1 cellular context compared by ENCODE assay signal in the genomic region with DNA sequence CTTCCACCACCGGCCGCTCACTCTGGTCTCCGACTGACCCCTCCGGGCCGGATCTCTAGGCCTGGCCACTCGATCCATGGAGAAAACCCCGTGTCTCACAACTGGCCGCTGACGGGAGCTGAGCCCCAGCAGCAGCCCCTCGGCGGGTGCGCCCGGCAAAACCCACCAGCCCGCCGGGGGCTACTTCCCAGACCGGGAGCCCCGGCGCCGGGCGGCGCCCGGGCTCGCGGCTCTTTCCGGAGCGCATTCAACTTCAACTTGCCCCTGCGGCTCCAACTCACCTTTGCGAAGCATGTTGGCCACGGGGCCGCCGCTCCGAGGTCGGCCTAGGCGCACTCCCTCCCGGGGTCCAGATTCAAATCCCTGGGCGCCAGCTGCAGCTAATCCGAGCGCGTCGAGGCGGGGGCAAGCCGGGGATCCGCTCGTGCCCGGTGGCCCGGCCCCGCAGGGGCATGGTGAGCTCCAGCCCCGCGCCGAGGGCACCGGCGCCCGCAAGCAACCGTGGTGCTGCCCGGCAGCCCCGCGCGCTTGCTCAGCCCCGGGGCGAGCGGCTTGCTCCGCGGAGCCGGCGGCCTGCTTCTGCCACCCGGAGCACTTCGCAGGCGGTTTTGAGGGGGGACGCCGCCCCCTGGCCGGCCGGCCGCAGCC.
TF ChIP-seq lines count a peak whose summit lies in the region.

No MANE protein-coding gene starts in this region.

TF ChIP-seq in SK-N-SH treated with all-trans-retinoic acid at 6 μM for 48 hours, 23 proteins besides CTCF, POLR2A, EP300 and RAD21 (continued from another document):
- TF ChIP-seq, protein P1, sequence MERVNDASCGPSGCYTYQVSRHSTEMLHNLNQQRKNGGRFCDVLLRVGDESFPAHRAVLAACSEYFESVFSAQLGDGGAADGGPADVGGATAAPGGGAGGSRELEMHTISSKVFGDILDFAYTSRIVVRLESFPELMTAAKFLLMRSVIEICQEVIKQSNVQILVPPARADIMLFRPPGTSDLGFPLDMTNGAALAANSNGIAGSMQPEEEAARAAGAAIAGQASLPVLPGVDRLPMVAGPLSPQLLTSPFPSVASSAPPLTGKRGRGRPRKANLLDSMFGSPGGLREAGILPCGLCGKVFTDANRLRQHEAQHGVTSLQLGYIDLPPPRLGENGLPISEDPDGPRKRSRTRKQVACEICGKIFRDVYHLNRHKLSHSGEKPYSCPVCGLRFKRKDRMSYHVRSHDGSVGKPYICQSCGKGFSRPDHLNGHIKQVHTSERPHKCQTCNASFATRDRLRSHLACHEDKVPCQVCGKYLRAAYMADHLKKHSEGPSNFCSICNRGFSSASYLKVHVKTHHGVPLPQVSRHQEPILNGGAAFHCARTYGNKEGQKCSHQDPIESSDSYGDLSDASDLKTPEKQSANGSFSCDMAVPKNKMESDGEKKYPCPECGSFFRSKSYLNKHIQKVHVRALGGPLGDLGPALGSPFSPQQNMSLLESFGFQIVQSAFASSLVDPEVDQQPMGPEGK (CRISPR knock-in tag; IDR thresholded peaks at IDR 0.05; ENCODE audit: borderline replicate concordance) = no peak
- no peak for TF ChIP-seq ZNF565 (CRISPR knock-in tag; conservative IDR thresholded peaks at IDR 0.05; ENCODE audit: low read depth)
- TF ChIP-seq ZNF8 (CRISPR knock-in tag; IDR thresholded peaks at IDR 0.05) = no peak
- TF ChIP-seq TOX (CRISPR knock-in tag; IDR thresholded peaks at IDR 0.05; ENCODE audit: borderline replicate concordance) = no peak
- TF ChIP-seq CSDC2 (CRISPR knock-in tag; IDR thresholded peaks at IDR 0.05) = no peak
- TF ChIP-seq, protein P2, sequence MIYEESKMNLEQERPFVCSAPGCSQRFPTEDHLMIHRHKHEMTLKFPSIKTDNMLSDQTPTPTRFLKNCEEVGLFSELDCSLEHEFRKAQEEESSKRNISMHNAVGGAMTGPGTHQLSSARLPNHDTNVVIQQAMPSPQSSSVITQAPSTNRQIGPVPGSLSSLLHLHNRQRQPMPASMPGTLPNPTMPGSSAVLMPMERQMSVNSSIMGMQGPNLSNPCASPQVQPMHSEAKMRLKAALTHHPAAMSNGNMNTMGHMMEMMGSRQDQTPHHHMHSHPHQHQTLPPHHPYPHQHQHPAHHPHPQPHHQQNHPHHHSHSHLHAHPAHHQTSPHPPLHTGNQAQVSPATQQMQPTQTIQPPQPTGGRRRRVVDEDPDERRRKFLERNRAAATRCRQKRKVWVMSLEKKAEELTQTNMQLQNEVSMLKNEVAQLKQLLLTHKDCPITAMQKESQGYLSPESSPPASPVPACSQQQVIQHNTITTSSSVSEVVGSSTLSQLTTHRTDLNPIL (CRISPR knock-in tag; IDR thresholded peaks at IDR 0.05; ENCODE audit: low read depth) = no peak
- no peak for TF ChIP-seq BACH2 (CRISPR knock-in tag; IDR thresholded peaks at IDR 0.05; ENCODE audit: borderline replicate concordance)
- no peak for TF ChIP-seq SNAI2 (CRISPR knock-in tag; IDR thresholded peaks at IDR 0.05)
- TF ChIP-seq, protein P3, sequence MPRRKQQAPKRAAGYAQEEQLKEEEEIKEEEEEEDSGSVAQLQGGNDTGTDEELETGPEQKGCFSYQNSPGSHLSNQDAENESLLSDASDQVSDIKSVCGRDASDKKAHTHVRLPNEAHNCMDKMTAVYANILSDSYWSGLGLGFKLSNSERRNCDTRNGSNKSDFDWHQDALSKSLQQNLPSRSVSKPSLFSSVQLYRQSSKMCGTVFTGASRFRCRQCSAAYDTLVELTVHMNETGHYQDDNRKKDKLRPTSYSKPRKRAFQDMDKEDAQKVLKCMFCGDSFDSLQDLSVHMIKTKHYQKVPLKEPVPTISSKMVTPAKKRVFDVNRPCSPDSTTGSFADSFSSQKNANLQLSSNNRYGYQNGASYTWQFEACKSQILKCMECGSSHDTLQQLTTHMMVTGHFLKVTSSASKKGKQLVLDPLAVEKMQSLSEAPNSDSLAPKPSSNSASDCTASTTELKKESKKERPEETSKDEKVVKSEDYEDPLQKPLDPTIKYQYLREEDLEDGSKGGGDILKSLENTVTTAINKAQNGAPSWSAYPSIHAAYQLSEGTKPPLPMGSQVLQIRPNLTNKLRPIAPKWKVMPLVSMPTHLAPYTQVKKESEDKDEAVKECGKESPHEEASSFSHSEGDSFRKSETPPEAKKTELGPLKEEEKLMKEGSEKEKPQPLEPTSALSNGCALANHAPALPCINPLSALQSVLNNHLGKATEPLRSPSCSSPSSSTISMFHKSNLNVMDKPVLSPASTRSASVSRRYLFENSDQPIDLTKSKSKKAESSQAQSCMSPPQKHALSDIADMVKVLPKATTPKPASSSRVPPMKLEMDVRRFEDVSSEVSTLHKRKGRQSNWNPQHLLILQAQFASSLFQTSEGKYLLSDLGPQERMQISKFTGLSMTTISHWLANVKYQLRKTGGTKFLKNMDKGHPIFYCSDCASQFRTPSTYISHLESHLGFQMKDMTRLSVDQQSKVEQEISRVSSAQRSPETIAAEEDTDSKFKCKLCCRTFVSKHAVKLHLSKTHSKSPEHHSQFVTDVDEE (CRISPR knock-in tag; IDR thresholded peaks at IDR 0.05) = no peak
- no peak for TF ChIP-seq PPARA (CRISPR knock-in tag; IDR thresholded peaks at IDR 0.05; ENCODE audit: borderline replicate concordance)
- TF ChIP-seq, protein P4, sequence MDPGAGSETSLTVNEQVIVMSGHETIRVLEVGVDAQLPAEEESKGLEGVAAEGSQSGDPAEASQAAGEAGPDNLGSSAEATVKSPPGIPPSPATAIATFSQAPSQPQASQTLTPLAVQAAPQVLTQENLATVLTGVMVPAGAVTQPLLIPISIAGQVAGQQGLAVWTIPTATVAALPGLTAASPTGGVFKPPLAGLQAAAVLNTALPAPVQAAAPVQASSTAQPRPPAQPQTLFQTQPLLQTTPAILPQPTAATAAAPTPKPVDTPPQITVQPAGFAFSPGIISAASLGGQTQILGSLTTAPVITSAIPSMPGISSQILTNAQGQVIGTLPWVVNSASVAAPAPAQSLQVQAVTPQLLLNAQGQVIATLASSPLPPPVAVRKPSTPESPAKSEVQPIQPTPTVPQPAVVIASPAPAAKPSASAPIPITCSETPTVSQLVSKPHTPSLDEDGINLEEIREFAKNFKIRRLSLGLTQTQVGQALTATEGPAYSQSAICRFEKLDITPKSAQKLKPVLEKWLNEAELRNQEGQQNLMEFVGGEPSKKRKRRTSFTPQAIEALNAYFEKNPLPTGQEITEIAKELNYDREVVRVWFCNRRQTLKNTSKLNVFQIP (CRISPR knock-in tag; IDR thresholded peaks at IDR 0.05; ENCODE audit: borderline replicate concordance, low read depth) = no peak
